In the genomic region with DNA sequence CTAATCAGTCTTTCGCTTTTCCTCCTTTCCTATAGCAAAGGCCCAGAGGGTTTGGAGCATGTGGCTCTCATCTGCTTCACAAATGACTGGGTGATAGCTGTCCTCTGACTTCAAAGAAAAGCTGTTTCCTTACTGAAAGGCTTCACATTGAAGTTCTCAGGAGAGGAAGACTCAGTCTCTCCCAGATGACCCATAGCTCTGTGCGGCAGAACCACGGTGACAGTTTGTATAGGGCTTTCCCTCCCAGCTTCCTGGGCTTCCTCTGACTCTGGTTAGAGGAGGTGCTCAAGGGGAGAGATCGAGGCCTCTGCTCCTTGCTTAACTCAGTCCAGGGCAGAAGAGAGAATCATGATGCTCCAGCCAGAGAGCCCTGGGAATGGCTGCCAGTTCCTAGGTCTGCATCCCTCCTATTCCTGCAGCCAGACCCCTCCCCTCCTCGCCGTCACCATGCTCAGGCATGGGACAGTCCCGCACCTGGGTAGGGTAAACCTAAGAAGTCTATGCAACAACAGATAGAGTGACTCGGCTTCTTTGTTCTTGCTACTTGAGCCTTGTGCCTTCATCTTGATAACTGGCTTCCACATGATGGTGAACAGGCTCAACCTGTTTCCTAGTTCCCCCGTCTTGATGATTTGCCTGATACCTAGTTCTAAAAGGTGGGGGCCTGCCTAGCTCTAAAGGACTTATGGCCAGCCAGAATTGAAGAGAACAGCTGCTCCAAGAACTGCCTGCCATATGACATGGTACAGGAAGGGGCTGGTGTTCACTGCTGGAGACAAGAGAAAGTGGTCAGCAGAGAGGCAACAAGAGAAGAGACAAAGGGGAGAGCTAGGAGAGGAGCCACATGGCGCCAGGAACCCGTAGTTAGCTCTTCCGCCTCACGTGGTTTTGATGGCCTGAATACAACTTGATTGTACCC, we compare ENCODE assay signal across 15 cellular contexts.
DNase-seq lines count a peak whose midpoint lies in the region; TF ChIP-seq lines count a peak whose summit lies in the region.
"Had no signal": no experiment of that assay in that cellular context is flagged by ENCODE, and none has a peak within 500 bp of the region (broad histone marks: within the 10 kb centered on the region; RNA-seq: fewer than 3 reads in every experiment).

No MANE protein-coding gene starts in this region.

- peaks cover under 1% of the 10 kb centered on the region for H3K9me3 Mint-ChIP-seq in endothelial cell (ENCODE audit: unreplicated experiment)
- H3K9me3 Mint-ChIP-seq in activated T-helper 2 cell treated with anti-CD3 and anti-CD28 coated beads, Interferon-gamma antibody, Interleukin-2, Interleukin-4, amounts not matched to agents 10 μg/mL and 5 μg/mL and 100 μg/mL, durations not matched to agents 14 hours and 24 hours and 36 hours, result peaks cover 4% of the 10 kb centered on the region
- H3K9me3 Mint-ChIP-seq: CD8-positive, alpha-beta memory T cell had no signal

- H2BK120ac ChIP-seq in mesendoderm (ENCODE audit: low read depth, low read length), result no peak overlapping the region

- intact Hi-C loops in activated T-helper 2 cell treated with anti-CD3 and anti-CD28 coated beads, Interferon-gamma antibody, Interleukin-2, Interleukin-4, amounts not matched to agents 10 μg/mL and 5 μg/mL and 100 μg/mL, durations not matched to agents 14 hours and 24 hours and 36 hours (cut with micrococcal nuclease), result no loop called here

- H3K36me3 ChIP-seq in mesendoderm (ENCODE audit: control insufficient read depth, insufficient read depth, low read length), result no peaks in the 10 kb centered on the region
- H3K36me3 ChIP-seq: BLaER1, HAP-1 had no signal

- H3K27me3 Mint-ChIP-seq in endothelial cell (ENCODE audit: unreplicated experiment), result peaks cover under 1% of the 10 kb centered on the region
- peaks cover 7% of the 10 kb centered on the region for H3K27me3 Mint-ChIP-seq in activated T-helper 2 cell treated with anti-CD3 and anti-CD28 coated beads, Interferon-gamma antibody, Interleukin-2, Interleukin-4, amounts not matched to agents 10 μg/mL and 5 μg/mL and 100 μg/mL, durations not matched to agents 14 hours and 24 hours and 36 hours (ENCODE audit: low read depth)

- H3K27ac ChIP-seq in mesendoderm (ENCODE audit: low read depth, low read length) (no peak overlapping the region), caudate nucleus (ENCODE audit: low read depth, low read length) (no peak overlapping the region)
- H3K27ac ChIP-seq: 22Rv1, BLaER1 had no signal

- no peak overlapping the region for H3K23ac ChIP-seq in mesendoderm (ENCODE audit: low read length)

- peak overlapping the region; percentile 30 for H3K56ac ChIP-seq in mesendoderm (ENCODE audit: low read length)

- no peak overlapping the region for H3K18ac ChIP-seq in mesendoderm (ENCODE audit: low read length)

- no peak overlapping the region for H3K4me3 Mint-ChIP-seq in endothelial cell (ENCODE audit: unreplicated experiment)
- H3K4me3 Mint-ChIP-seq in activated T-helper 2 cell treated with anti-CD3 and anti-CD28 coated beads, Interferon-gamma antibody, Interleukin-2, Interleukin-4, amounts not matched to agents 10 μg/mL and 5 μg/mL and 100 μg/mL, durations not matched to agents 14 hours and 24 hours and 36 hours (ENCODE audit: low read depth), result no peak overlapping the region
- H3K4me3 Mint-ChIP-seq: CD8-positive, alpha-beta memory T cell had no signal

- H3K4me1 ChIP-seq in mesendoderm (ENCODE audit: control insufficient read depth, low read depth, low read length), result no peaks in the 10 kb centered on the region
- H3K4me1 ChIP-seq: BLaER1, HAP-1 had no signal

- H3K79me2 ChIP-seq in mesendoderm (ENCODE audit: control insufficient read depth, insufficient read depth, low read length), result no peaks in the 10 kb centered on the region

- H3K79me1 ChIP-seq in mesendoderm (ENCODE audit: low read length), result no peaks in the 10 kb centered on the region

- no CpG with 5 or more reads among the region's 13 CpGs for WGBS in mesendoderm (ENCODE audit: extremely low coverage, insufficient coverage, low lambda C conversion rate)

- H3K27ac Mint-ChIP-seq in endothelial cell (ENCODE audit: unreplicated experiment), result peak overlapping the region; percentile 98
- no peak overlapping the region for H3K27ac Mint-ChIP-seq in activated T-helper 2 cell treated with anti-CD3 and anti-CD28 coated beads, Interferon-gamma antibody, Interleukin-2, Interleukin-4, amounts not matched to agents 10 μg/mL and 5 μg/mL and 100 μg/mL, durations not matched to agents 14 hours and 24 hours and 36 hours
- H3K27ac Mint-ChIP-seq: CD8-positive, alpha-beta memory T cell had no signal

- H3K4me1 Mint-ChIP-seq in endothelial cell (ENCODE audit: unreplicated experiment), result peaks cover 34% of the 10 kb centered on the region
- H3K4me1 Mint-ChIP-seq in activated T-helper 2 cell treated with anti-CD3 and anti-CD28 coated beads, Interferon-gamma antibody, Interleukin-2, Interleukin-4, amounts not matched to agents 10 μg/mL and 5 μg/mL and 100 μg/mL, durations not matched to agents 14 hours and 24 hours and 36 hours (ENCODE audit: low read depth), result no peaks in the 10 kb centered on the region
- H3K4me1 Mint-ChIP-seq: CD8-positive, alpha-beta memory T cell had no signal

- H3K4me2 ChIP-seq in mesendoderm (ENCODE audit: low read length), result no peak overlapping the region
- H3K4me2 ChIP-seq: BLaER1 had no signal

- DNase-seq in DMS53 (lab: John Stamatoyannopoulos, UW) (peak; percentile 16), DMS53 treated with DMSO at 0.1 percent for 48 hours (lab: John Stamatoyannopoulos, UW; ENCODE audit: unreplicated experiment) (no peak), HT-29 (ENCODE audit: low spot score) (peak; percentile 44), endothelial cell (ENCODE audit: low spot score) (no peak), mesendoderm (peak; percentile 44), caudate nucleus (lab: John Stamatoyannopoulos, UW) (no peak), EL (no peak)
- DNase-seq in activated T-helper 2 cell treated with anti-CD3 and anti-CD28 coated beads, Interferon-gamma antibody, Interleukin-2, Interleukin-4, amounts not matched to agents 10 μg/mL and 5 μg/mL and 100 μg/mL, durations not matched to agents 14 hours and 24 hours and 36 hours (ENCODE audit: low spot score), result no peak
- DNase-seq: CD8-positive, alpha-beta memory T cell; NCI-H1694; NCI-H2171 treated with DMSO at 0.1 percent for 48 hours; NCI-H524 treated with DMSO at 0.1 percent for 48 hours had no signal

- H4K5ac ChIP-seq in mesendoderm (ENCODE audit: low read length), result no peak overlapping the region

- H2AK5ac ChIP-seq in mesendoderm (ENCODE audit: low read length), result no peak overlapping the region

- no peaks in the 10 kb centered on the region for H3K27me3 ChIP-seq in mesendoderm (ENCODE audit: insufficient read depth, low read length, poor library complexity)
- H3K27me3 ChIP-seq: BLaER1 had no signal

- H3K4ac ChIP-seq in mesendoderm (ENCODE audit: low read depth, low read length), result no peak overlapping the region

- no peak for TF ChIP-seq CTCF in endothelial cell (IDR thresholded peaks at IDR 0.05; ENCODE audit: unreplicated experiment)

- no peak overlapping the region for H2BK15ac ChIP-seq in mesendoderm (replicated peaks; ENCODE audit: low read depth)

- H4K8ac ChIP-seq in mesendoderm (ENCODE audit: low read depth, low read length), result no peak overlapping the region

- no peak overlapping the region for H3K4me3 ChIP-seq in mesendoderm (ENCODE audit: low read length)
- H3K4me3 ChIP-seq: BLaER1, HAP-1 had no signal

- H3K9ac ChIP-seq in mesendoderm (ENCODE audit: low read length), result no peak overlapping the region
- H3K9ac ChIP-seq: BLaER1 had no signal

- H3K36me3 Mint-ChIP-seq in endothelial cell (ENCODE audit: low read depth, unreplicated experiment), result peaks cover under 1% of the 10 kb centered on the region
- H3K36me3 Mint-ChIP-seq in activated T-helper 2 cell treated with anti-CD3 and anti-CD28 coated beads, Interferon-gamma antibody, Interleukin-2, Interleukin-4, amounts not matched to agents 10 μg/mL and 5 μg/mL and 100 μg/mL, durations not matched to agents 14 hours and 24 hours and 36 hours (ENCODE audit: low read depth), result no peaks in the 10 kb centered on the region

- H2BK5ac ChIP-seq in mesendoderm (ENCODE audit: low read length), result no peak overlapping the region

Comparison
In these comparisons a context has a peak if more than half of its experiments do, and no peak if none do; other contexts are left out.
1. DNase-seq: peak in DMS53 (single experiment), HT-29 (single experiment) and mesendoderm (single experiment); none in DMS53 treated with DMSO at 0.1 percent for 48 hours (single experiment), endothelial cell (single experiment), caudate nucleus (0 of 61), activated T-helper 2 cell treated with anti-CD3 and anti-CD28 coated beads, Interferon-gamma antibody, Interleukin-2, Interleukin-4, amounts not matched to agents 10 μg/mL and 5 μg/mL and 100 μg/mL, durations not matched to agents 14 hours and 24 hours and 36 hours (single experiment) and EL (single experiment).